10 cellular contexts compared by ENCODE assay signal in the genomic region with DNA sequence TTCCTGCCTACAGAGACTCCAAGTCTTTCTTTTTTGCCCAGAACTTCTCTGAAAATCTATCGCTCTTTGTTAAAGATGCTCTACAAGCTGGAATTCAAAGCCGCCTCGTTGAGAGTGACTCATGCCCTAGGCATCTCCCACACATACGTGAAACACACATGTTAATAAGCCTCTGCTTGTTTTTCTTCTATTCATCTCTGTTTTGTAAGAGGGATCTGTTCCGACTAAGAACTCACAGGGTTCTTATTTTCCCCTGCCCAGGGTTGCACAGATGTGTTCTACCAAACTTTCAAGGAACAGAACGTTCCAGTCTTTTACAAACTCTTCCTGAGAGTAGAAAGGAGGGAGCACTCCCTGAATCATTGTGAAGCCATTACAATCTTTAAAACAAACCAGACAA. TPM values are rescaled to one million over a fixed set of nuclear protein-coding genes. Genes with fewer than 3 reads are reported as not detected.
A peak's percentile ranks its signal among the peaks of the same experiment; 100 is the strongest.
DNase-seq lines count a peak whose midpoint lies in the region; ATAC-seq and TF ChIP-seq lines count a peak whose summit lies in the region.
"Had no signal": no experiment of that assay in that cellular context is flagged by ENCODE, and none has a peak within 500 bp of the region (broad histone marks: within the 10 kb centered on the region; RNA-seq: fewer than 3 reads in every experiment).

No MANE protein-coding gene starts in this region.

- peak overlapping the region; percentile 88 to 96 (median 92) for H3K27ac ChIP-seq in gastroesophageal sphincter

- 41 to 43% methylated on average over 6 of the region's 6 CpGs for WGBS in gastroesophageal sphincter (ENCODE audit: low coverage in 1 of 2), 2 donors

- H3K9me3 Mint-ChIP-seq in stimulated activated naive CD8-positive, alpha-beta T cell treated with anti-CD3 and anti-CD28 coated beads, Interleukin-15, amount 100 ng/mL, for 72 hours, result no peaks in the 10 kb centered on the region
- H3K9me3 Mint-ChIP-seq in effector memory CD8-positive, alpha-beta T cell, result no peaks in the 10 kb centered on the region
- peaks cover 4% of the 10 kb centered on the region for H3K9me3 Mint-ChIP-seq in WTC11
- H3K9me3 Mint-ChIP-seq: central memory CD8-positive, alpha-beta T cell had no signal

- TF ChIP-seq EP300 in gastroesophageal sphincter (IDR thresholded peaks at IDR 0.05), result peak; percentile 91

- DNase-seq in ELR (ENCODE audit: low read depth), result peak; percentile 75
- peak; percentile 22 for DNase-seq in T1000 (lab: John Stamatoyannopoulos, UW)
- peak; percentile 75 for DNase-seq in retinal pigment epithelial cell (ENCODE audit: low read depth)
- no peak for DNase-seq in stimulated activated naive CD8-positive, alpha-beta T cell treated with anti-CD3 and anti-CD28 coated beads, Interleukin-15, amount 100 ng/mL, for 72 hours
- DNase-seq in effector memory CD8-positive, alpha-beta T cell, result no peak
- no peak for DNase-seq in WTC11 (ENCODE audit: low spot score)
- DNase-seq: NCI-H2107 had no signal

- CTCF ChIA-PET in WTC11 (lab: Charles Lee), result no interaction called here

- no peaks in the 10 kb centered on the region for H3K4me1 Mint-ChIP-seq in stimulated activated naive CD8-positive, alpha-beta T cell treated with anti-CD3 and anti-CD28 coated beads, Interleukin-15, amount 100 ng/mL, for 72 hours
- H3K4me1 Mint-ChIP-seq in effector memory CD8-positive, alpha-beta T cell (ENCODE audit: low read depth in 2 of 2), result no peaks in the 10 kb centered on the region
- H3K4me1 Mint-ChIP-seq in WTC11, result peaks cover 4% of the 10 kb centered on the region
- H3K4me1 Mint-ChIP-seq: central memory CD8-positive, alpha-beta T cell had no signal

- no peak for TF ChIP-seq CTCF in gastroesophageal sphincter (IDR thresholded peaks at IDR 0.05)
- no peak for TF ChIP-seq CTCF in retinal pigment epithelial cell (conservative IDR thresholded peaks at IDR 0.05; ENCODE audit: low read depth, low read length)
- no peak for TF ChIP-seq CTCF in WTC11 (IDR thresholded peaks at IDR 0.05)

- no peaks in the 10 kb centered on the region for H3K36me3 Mint-ChIP-seq in effector memory CD8-positive, alpha-beta T cell (ENCODE audit: insufficient read depth)
- H3K36me3 Mint-ChIP-seq in WTC11, result no peaks in the 10 kb centered on the region; the same call in 1 of the 2 replicates

- no peaks in the 10 kb centered on the region for H3K9me3 ChIP-seq in gastroesophageal sphincter

- ATAC-seq in gastroesophageal sphincter (peak; percentile 94), GM21381 (IDR thresholded peaks at IDR 0.05; ENCODE audit: unreplicated experiment) (no peak), WTC11 (no peak)
- ATAC-seq in stimulated activated naive CD8-positive, alpha-beta T cell treated with anti-CD3 and anti-CD28 coated beads, Interleukin-15, amount 100 ng/mL, for 72 hours, result no peak
- ATAC-seq in effector memory CD8-positive, alpha-beta T cell (replicated peaks), result no peak

- POLR2A ChIA-PET in WTC11 (lab: Charles Lee), result no interaction called here

- H3K27ac Mint-ChIP-seq in stimulated activated naive CD8-positive, alpha-beta T cell treated with anti-CD3 and anti-CD28 coated beads, Interleukin-15, amount 100 ng/mL, for 72 hours, result no peak overlapping the region
- peak overlapping the region in 1 of 2 donors; percentile 51 for H3K27ac Mint-ChIP-seq in effector memory CD8-positive, alpha-beta T cell
- H3K27ac Mint-ChIP-seq in WTC11, result no peak overlapping the region; the same call in 1 of the 2 replicates

- H3K4me3 ChIP-seq in gastroesophageal sphincter (no peak overlapping the region), retinal pigment epithelial cell (ENCODE audit: low read length) (no peak overlapping the region)

- no peak for TF ChIP-seq POLR2A in gastroesophageal sphincter (IDR thresholded peaks at IDR 0.05)

- H3K36me3 ChIP-seq in gastroesophageal sphincter, result no peaks in the 10 kb centered on the region

- peaks cover 37% of the 10 kb centered on the region for H3K27me3 Mint-ChIP-seq in stimulated activated naive CD8-positive, alpha-beta T cell treated with anti-CD3 and anti-CD28 coated beads, Interleukin-15, amount 100 ng/mL, for 72 hours
- peaks cover 21 to 50% of the 10 kb centered on the region in 2 donors for H3K27me3 Mint-ChIP-seq in effector memory CD8-positive, alpha-beta T cell
- no peaks in the 10 kb centered on the region; the same call in 1 of the 2 replicates for H3K27me3 Mint-ChIP-seq in WTC11 (ENCODE audit: low read depth)

- H3K27me3 ChIP-seq in gastroesophageal sphincter, result no peaks in the 10 kb centered on the region

- H3K4me1 ChIP-seq in gastroesophageal sphincter, result peaks cover 7 to 56% (median 16%) of the 10 kb centered on the region in 3 donors

- no peak overlapping the region for H3K4me3 Mint-ChIP-seq in stimulated activated naive CD8-positive, alpha-beta T cell treated with anti-CD3 and anti-CD28 coated beads, Interleukin-15, amount 100 ng/mL, for 72 hours
- no peak overlapping the region for H3K4me3 Mint-ChIP-seq in effector memory CD8-positive, alpha-beta T cell
- no peak overlapping the region for H3K4me3 Mint-ChIP-seq in WTC11
- H3K4me3 Mint-ChIP-seq: central memory CD8-positive, alpha-beta T cell had no signal

TF ChIP-seq in WTC11, 78 proteins besides CTCF, POLR2A, EP300 and RAD21:
- no peak for TF ChIP-seq ATF1 (CRISPR knock-in tag; IDR thresholded peaks at IDR 0.05)
- no peak for TF ChIP-seq ZNF138 (CRISPR knock-in tag; conservative IDR thresholded peaks at IDR 0.05)
- TF ChIP-seq ARID4B (CRISPR knock-in tag; IDR thresholded peaks at IDR 0.05; ENCODE audit: borderline replicate concordance), result no peak
- TF ChIP-seq, protein P1, sequence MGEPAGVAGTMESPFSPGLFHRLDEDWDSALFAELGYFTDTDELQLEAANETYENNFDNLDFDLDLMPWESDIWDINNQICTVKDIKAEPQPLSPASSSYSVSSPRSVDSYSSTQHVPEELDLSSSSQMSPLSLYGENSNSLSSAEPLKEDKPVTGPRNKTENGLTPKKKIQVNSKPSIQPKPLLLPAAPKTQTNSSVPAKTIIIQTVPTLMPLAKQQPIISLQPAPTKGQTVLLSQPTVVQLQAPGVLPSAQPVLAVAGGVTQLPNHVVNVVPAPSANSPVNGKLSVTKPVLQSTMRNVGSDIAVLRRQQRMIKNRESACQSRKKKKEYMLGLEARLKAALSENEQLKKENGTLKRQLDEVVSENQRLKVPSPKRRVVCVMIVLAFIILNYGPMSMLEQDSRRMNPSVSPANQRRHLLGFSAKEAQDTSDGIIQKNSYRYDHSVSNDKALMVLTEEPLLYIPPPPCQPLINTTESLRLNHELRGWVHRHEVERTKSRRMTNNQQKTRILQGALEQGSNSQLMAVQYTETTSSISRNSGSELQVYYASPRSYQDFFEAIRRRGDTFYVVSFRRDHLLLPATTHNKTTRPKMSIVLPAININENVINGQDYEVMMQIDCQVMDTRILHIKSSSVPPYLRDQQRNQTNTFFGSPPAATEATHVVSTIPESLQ (CRISPR knock-in tag; IDR thresholded peaks at IDR 0.05), result no peak
- no peak for TF ChIP-seq MAX (CRISPR knock-in tag; IDR thresholded peaks at IDR 0.05)
- no peak for TF ChIP-seq ZNF121 (CRISPR knock-in tag; IDR thresholded peaks at IDR 0.05)
- TF ChIP-seq ETV6 (CRISPR knock-in tag; IDR thresholded peaks at IDR 0.05), result no peak
- no peak for TF ChIP-seq E2F1 (CRISPR knock-in tag; IDR thresholded peaks at IDR 0.05)
- TF ChIP-seq KAT7 (CRISPR knock-in tag; IDR thresholded peaks at IDR 0.05; ENCODE audit: borderline replicate concordance), result no peak
- TF ChIP-seq RORB (CRISPR knock-in tag; IDR thresholded peaks at IDR 0.05), result no peak

RNA-seq across cellular contexts. Expression of gene INPP5A, which starts 55.5 kb away (rescaled TPM):
- total RNA-seq in gastroesophageal sphincter, result 100 to 1,000 TPM; 111 to 288 (median 215) TPM
- 20.0 to 22.1 TPM (median 21.5 TPM) in 3 replicates for total RNA-seq in WTC11 (2021)

Comparison
In these comparisons a context has a peak if more than half of its experiments do, and no peak if none do; other contexts are left out.
1. DNase-seq: peak in ELR (single experiment), T1000 (single experiment) and retinal pigment epithelial cell (single experiment); none in stimulated activated naive CD8-positive, alpha-beta T cell treated with anti-CD3 and anti-CD28 coated beads, Interleukin-15, amount 100 ng/mL, for 72 hours (0 of 2), effector memory CD8-positive, alpha-beta T cell (0 of 3) and WTC11 (single experiment).